ENCODE assay signal across 24 cellular contexts in genomic region chr12:103278329-103278728, GRCh38.
"Had no signal": no experiment of that assay in that cellular context is flagged by ENCODE, and none has a peak within 500 bp of the region (broad histone marks: within the 10 kb centered on the region; RNA-seq: fewer than 3 reads in every experiment).

No MANE protein-coding gene starts in this region.

- H3K4me3 ChIP-seq: adrenal gland had no signal

- H3K4me3 Mint-ChIP-seq: activated B cell treated with CpG ODN at 0.5 μM for 24 hours; activated CD4-positive, alpha-beta T cell treated with anti-CD3 and anti-CD28 coated beads, Interleukin-2, amount 10 ng/mL, durations not matched to agents 24 days and 14 days; activated CD8-positive, alpha-beta memory T cell treated with anti-CD3 and anti-CD28 coated beads, Interleukin-2, amount 10 ng/mL, durations not matched to agents 7 days and 5 days; activated naive CD4-positive, alpha-beta T cell treated with anti-CD3 and anti-CD28 coated beads, Interleukin-2, amount 10 ng/mL, durations not matched to agents 7 days and 5 days; activated naive CD8-positive, alpha-beta T cell treated with anti-CD3 and anti-CD28 coated beads, Interleukin-2, amount 10 ng/mL, durations not matched to agents 7 days and 5 days; activated T-cell treated with anti-CD3 and anti-CD28 coated beads, Interleukin-2, amount 50 U/mL, for 24 hours; T-helper 17 cell had no signal

- H3K36me3 Mint-ChIP-seq: activated CD8-positive, alpha-beta memory T cell treated with anti-CD3 and anti-CD28 coated beads, Interleukin-2, amount 10 ng/mL, durations not matched to agents 7 days and 5 days; activated naive CD4-positive, alpha-beta T cell treated with anti-CD3 and anti-CD28 coated beads, Interleukin-2, amount 10 ng/mL, durations not matched to agents 7 days and 5 days had no signal

- H3K9me3 Mint-ChIP-seq: activated B cell treated with CpG ODN at 0.5 μM for 24 hours; activated CD4-positive, alpha-beta T cell treated with anti-CD3 and anti-CD28 coated beads, Interleukin-2, amount 10 ng/mL, durations not matched to agents 24 days and 14 days; activated naive CD4-positive, alpha-beta T cell treated with anti-CD3 and anti-CD28 coated beads, Interleukin-2, amount 10 ng/mL, durations not matched to agents 7 days and 5 days; activated naive CD8-positive, alpha-beta T cell treated with anti-CD3 and anti-CD28 coated beads, Interleukin-2, amount 10 ng/mL, durations not matched to agents 7 days and 5 days; activated T-cell treated with anti-CD3 and anti-CD28 coated beads, Interleukin-2, amount 50 U/mL, for 24 hours; activated T-helper 2 cell treated with anti-CD3 and anti-CD28 coated beads, Interferon-gamma antibody, Interleukin-2, Interleukin-4, amounts not matched to agents 10 μg/mL and 5 μg/mL and 100 μg/mL, durations not matched to agents 14 hours and 24 hours and 36 hours had no signal

- ATAC-seq: activated CD8-positive, alpha-beta memory T cell treated with anti-CD3 and anti-CD28 coated beads, Interleukin-2, amount 10 ng/mL, durations not matched to agents 7 days and 5 days; PC-3; T-helper 17 cell had no signal

- H3K4me1 Mint-ChIP-seq: T-helper 17 cell had no signal

- H3K9me3 ChIP-seq: adrenal gland had no signal

- H3K27ac ChIP-seq: adrenal gland had no signal

- FAIRE-seq: colon had no signal

- H3K27ac Mint-ChIP-seq: activated B cell treated with CpG ODN at 0.5 μM for 24 hours; activated CD4-positive, alpha-beta T cell treated with anti-CD3 and anti-CD28 coated beads, Interleukin-2, amount 10 ng/mL, durations not matched to agents 24 days and 14 days; activated CD8-positive, alpha-beta memory T cell treated with anti-CD3 and anti-CD28 coated beads, Interleukin-2, amount 10 ng/mL, durations not matched to agents 7 days and 5 days; activated naive CD4-positive, alpha-beta T cell treated with anti-CD3 and anti-CD28 coated beads, Interleukin-2, amount 10 ng/mL, durations not matched to agents 7 days and 5 days; activated naive CD8-positive, alpha-beta T cell treated with anti-CD3 and anti-CD28 coated beads, Interleukin-2, amount 10 ng/mL, durations not matched to agents 7 days and 5 days; activated T-cell treated with anti-CD3 and anti-CD28 coated beads, Interleukin-2, amount 50 U/mL, for 24 hours; activated T-helper 2 cell treated with anti-CD3 and anti-CD28 coated beads, Interferon-gamma antibody, Interleukin-2, Interleukin-4, amounts not matched to agents 10 μg/mL and 5 μg/mL and 100 μg/mL, durations not matched to agents 14 hours and 24 hours and 36 hours; T-helper 17 cell had no signal

- H3K27me3 ChIP-seq: adrenal gland had no signal

- H3K27me3 Mint-ChIP-seq: activated B cell treated with CpG ODN at 0.5 μM for 24 hours; activated naive CD4-positive, alpha-beta T cell treated with anti-CD3 and anti-CD28 coated beads, Interleukin-2, amount 10 ng/mL, durations not matched to agents 7 days and 5 days; activated T-cell treated with anti-CD3 and anti-CD28 coated beads, Interleukin-2, amount 50 U/mL, for 24 hours; T-helper 17 cell had no signal

- H3K36me3 ChIP-seq: adrenal gland had no signal

- H3K4me1 ChIP-seq: adrenal gland had no signal

- DNase-seq: activated B cell treated with CpG ODN at 0.5 μM for 24 hours; activated CD4-positive, alpha-beta T cell treated with anti-CD3 and anti-CD28 coated beads for 1 hour; activated CD4-positive, alpha-beta T cell treated with anti-CD3 and anti-CD28 coated beads, Interleukin-2, amount 10 ng/mL, durations not matched to agents 24 days and 14 days; activated CD4-positive, alpha-beta T cell treated with anti-CD3 and anti-CD28 coated beads, Interleukin-2, amount 50 U/mL, for 48 hours; activated CD8-positive, alpha-beta memory T cell treated with anti-CD3 and anti-CD28 coated beads, Interleukin-2, amount 10 ng/mL, durations not matched to agents 7 days and 5 days; activated gamma-delta T cell treated with Interleukin-2 at 50 U/mL for 16 hours; activated naive CD4-positive, alpha-beta T cell treated with anti-CD3 and anti-CD28 coated beads, Interleukin-2, amount 10 ng/mL, durations not matched to agents 7 days and 5 days; activated naive CD8-positive, alpha-beta T cell treated with anti-CD3 and anti-CD28 coated beads, Interleukin-2, amount 10 ng/mL, durations not matched to agents 7 days and 5 days; activated T-cell treated with anti-CD3 and anti-CD28 coated beads, Interleukin-2, amount 50 U/mL, for 24 hours; adrenal gland; anterior cingulate cortex; cerebellar nuclear complex; NCI-H1092; NCI-H1930; NCI-H2107; NCI-H446 treated with DMSO at 0.1 percent for 48 hours; NCI-H524 treated with DMSO at 0.1 percent for 48 hours; NCI-H82; PC-3; SIG-M5; T-helper 17 cell; T-helper 9 cell had no signal
